ENCODE assay signal across 29 cellular contexts in genomic region chr21:37905291-37905690, GRCh38. TPM values are rescaled to one million over a fixed set of nuclear protein-coding genes. Genes with fewer than 3 reads are reported as not detected.
"Had no signal": no experiment of that assay in that cellular context is flagged by ENCODE, and none has a peak within 500 bp of the region (broad histone marks: within the 10 kb centered on the region; RNA-seq: fewer than 3 reads in every experiment).

No MANE protein-coding gene starts in this region.

- H3K4me1 ChIP-seq: stomach, suprapubic skin, testis, thyroid gland, tibial artery, tibial nerve, transverse colon, upper lobe of left lung, upper lobe of right lung, uterus, vagina had no signal

- H3K27me3 ChIP-seq: testis, thyroid gland, tibial nerve, upper lobe of left lung, uterus, vagina had no signal

- H3K4me3 Mint-ChIP-seq: stimulated activated effector memory CD8-positive, alpha-beta T cell treated with anti-CD3 and anti-CD28 coated beads, Interleukin-12 subunit alpha, Interleukin-12 subunit beta, amount 100 ng/mL, for 72 hours; stimulated activated memory B cell treated with anti-CD40 and anti-IgM and Interleukin-4, amounts not matched to agents 10 μg/mL and 1 μg/mL and 100 μg/mL, for 72 hours; stimulated activated naive B cell treated with anti-CD40 and anti-IgM and Interleukin-4, amounts not matched to agents 10 μg/mL and 1 μg/mL and 100 μg/mL, for 72 hours; stimulated activated naive CD8-positive, alpha-beta T cell treated with anti-CD3 and anti-CD28 coated beads, Interleukin-15, amount 100 ng/mL, for 72 hours; stimulated activated naive CD8-positive, alpha-beta T cell treated with anti-CD3 and anti-CD28 coated beads, Interleukin-15, Interleukin-2, amounts not matched to agents 100 ng/mL and 50 ng/mL, for 24 hours; type B pancreatic cell had no signal

- ATAC-seq: stimulated activated effector memory CD8-positive, alpha-beta T cell treated with anti-CD3 and anti-CD28 coated beads, Interleukin-12 subunit alpha, Interleukin-12 subunit beta, amount 100 ng/mL, for 72 hours; stimulated activated memory B cell treated with anti-CD40 and anti-IgM and Interleukin-4, amounts not matched to agents 10 μg/mL and 1 μg/mL and 100 μg/mL, for 72 hours; stimulated activated naive B cell treated with anti-CD40 and anti-IgM and Interleukin-4, amounts not matched to agents 10 μg/mL and 1 μg/mL and 100 μg/mL, for 72 hours; stimulated activated naive CD8-positive, alpha-beta T cell treated with anti-CD3 and anti-CD28 coated beads, Interleukin-15, amount 100 ng/mL, for 72 hours; stimulated activated naive CD8-positive, alpha-beta T cell treated with anti-CD3 and anti-CD28 coated beads, Interleukin-15, Interleukin-2, amounts not matched to agents 100 U/mL and 50 U/mL, for 24 hours; upper lobe of right lung had no signal

- H3K4me1 Mint-ChIP-seq: stimulated activated effector memory CD8-positive, alpha-beta T cell treated with anti-CD3 and anti-CD28 coated beads, Interleukin-12 subunit alpha, Interleukin-12 subunit beta, amount 100 ng/mL, for 72 hours; stimulated activated memory B cell treated with anti-CD40 and anti-IgM and Interleukin-4, amounts not matched to agents 10 μg/mL and 1 μg/mL and 100 μg/mL, for 72 hours; stimulated activated naive B cell treated with anti-CD40 and anti-IgM and Interleukin-4, amounts not matched to agents 10 μg/mL and 1 μg/mL and 100 μg/mL, for 72 hours; stimulated activated naive CD8-positive, alpha-beta T cell treated with anti-CD3 and anti-CD28 coated beads, Interleukin-15, amount 100 ng/mL, for 72 hours had no signal

- H3K36me3 Mint-ChIP-seq: stimulated activated effector memory CD8-positive, alpha-beta T cell treated with anti-CD3 and anti-CD28 coated beads, Interleukin-12 subunit alpha, Interleukin-12 subunit beta, amount 100 ng/mL, for 72 hours; stimulated activated memory B cell treated with anti-CD40 and anti-IgM and Interleukin-4, amounts not matched to agents 10 μg/mL and 1 μg/mL and 100 μg/mL, for 72 hours; stimulated activated naive B cell treated with anti-CD40 and anti-IgM and Interleukin-4, amounts not matched to agents 10 μg/mL and 1 μg/mL and 100 μg/mL, for 72 hours; type B pancreatic cell had no signal

- FAIRE-seq: urothelium cell line had no signal

- H3K9me3 Mint-ChIP-seq: stimulated activated effector memory CD8-positive, alpha-beta T cell treated with anti-CD3 and anti-CD28 coated beads, Interleukin-12 subunit alpha, Interleukin-12 subunit beta, amount 100 ng/mL, for 72 hours; stimulated activated memory B cell treated with anti-CD40 and anti-IgM and Interleukin-4, amounts not matched to agents 10 μg/mL and 1 μg/mL and 100 μg/mL, for 72 hours; stimulated activated naive B cell treated with anti-CD40 and anti-IgM and Interleukin-4, amounts not matched to agents 10 μg/mL and 1 μg/mL and 100 μg/mL, for 72 hours; stimulated activated naive CD8-positive, alpha-beta T cell treated with anti-CD3 and anti-CD28 coated beads, Interleukin-15, amount 100 ng/mL, for 72 hours; stimulated activated naive CD8-positive, alpha-beta T cell treated with anti-CD3 and anti-CD28 coated beads, Interleukin-15, Interleukin-2, amounts not matched to agents 100 ng/mL and 50 ng/mL, for 24 hours; type B pancreatic cell had no signal

- H3K27me3 Mint-ChIP-seq: stimulated activated memory B cell treated with anti-CD40 and anti-IgM and Interleukin-4, amounts not matched to agents 10 μg/mL and 1 μg/mL and 100 μg/mL, for 72 hours had no signal

- H3K9me3 ChIP-seq: stomach, suprapubic skin, testis, thoracic aorta, thyroid gland, tibial artery, tibial nerve, transverse colon, upper lobe of left lung, upper lobe of right lung, uterus, vagina had no signal

- H3K4me3 ChIP-seq: stomach, suprapubic skin, testis, thoracic aorta, thyroid gland, tibial artery, tibial nerve, transverse colon, upper lobe of left lung, upper lobe of right lung, uterus, vagina had no signal

- DNase-seq: stimulated activated CD4-positive, alpha-beta T cell treated with anti-CD3 and anti-CD28 coated beads, Interleukin-2, amount 100 ng/mL, for 48 hours; stimulated activated CD4-positive, alpha-beta T cell treated with anti-CD3 and anti-CD28 coated beads, Interleukin-4, amount 100 ng/mL, for 1 hour; stimulated activated CD4-positive, alpha-beta T cell treated with anti-CD3 and anti-CD28 coated beads, Interleukin-4, amount 100 ng/mL, for 24 hours; stimulated activated CD4-positive, alpha-beta T cell treated with anti-CD3 and anti-CD28 coated beads, Interleukin-4, amount 100 ng/mL, for 4 hours; stimulated activated CD8-positive, alpha-beta memory T cell treated with anti-CD3 and anti-CD28 coated beads, Interleukin-4, amount 100 ng/mL, for 48 hours; stimulated activated naive B cell treated with anti-CD40 and anti-IgM and Interleukin-4, amounts not matched to agents 10 μg/mL and 1 μg/mL and 100 μg/mL, for 72 hours; stimulated activated naive CD4-positive, alpha-beta T cell; stimulated activated naive CD4-positive, alpha-beta T cell treated with Interleukin-2 at 50 U/mL for 16 hours; stimulated activated naive CD8-positive, alpha-beta T cell treated with anti-CD3 and anti-CD28 coated beads, Interleukin-15, amount 100 ng/mL, for 72 hours; stimulated activated naive CD8-positive, alpha-beta T cell treated with anti-CD3 and anti-CD28 coated beads, Interleukin-15, Interleukin-2, amounts not matched to agents 100 U/mL and 50 U/mL, for 24 hours; stomach; testis; thyroid gland; tibial artery; transverse colon; upper lobe of left lung; upper lobe of right lung; uterus had no signal

- H3K27ac Mint-ChIP-seq: stimulated activated effector memory CD8-positive, alpha-beta T cell treated with anti-CD3 and anti-CD28 coated beads, Interleukin-12 subunit alpha, Interleukin-12 subunit beta, amount 100 ng/mL, for 72 hours; stimulated activated memory B cell treated with anti-CD40 and anti-IgM and Interleukin-4, amounts not matched to agents 10 μg/mL and 1 μg/mL and 100 μg/mL, for 72 hours; stimulated activated naive B cell treated with anti-CD40 and anti-IgM and Interleukin-4, amounts not matched to agents 10 μg/mL and 1 μg/mL and 100 μg/mL, for 72 hours; stimulated activated naive CD8-positive, alpha-beta T cell treated with anti-CD3 and anti-CD28 coated beads, Interleukin-15, amount 100 ng/mL, for 72 hours; stimulated activated naive CD8-positive, alpha-beta T cell treated with anti-CD3 and anti-CD28 coated beads, Interleukin-15, Interleukin-2, amounts not matched to agents 100 ng/mL and 50 ng/mL, for 24 hours; type B pancreatic cell had no signal

- H3K27ac ChIP-seq: stomach, suprapubic skin, testis, thoracic aorta, thyroid gland, tibial artery, tibial nerve, transverse colon, upper lobe of left lung, upper lobe of right lung, uterus, vagina had no signal

- H3K36me3 ChIP-seq: stomach, suprapubic skin, thoracic aorta, thyroid gland, tibial artery, tibial nerve, transverse colon, upper lobe of left lung, upper lobe of right lung, uterus, vagina had no signal

RNA-seq across cellular contexts. Expression of gene KCNJ6, which starts 11.0 kb away (rescaled TPM):
- total RNA-seq: subcutaneous adipose tissue, suprapubic skin, thoracic aorta, thyroid gland, tibial nerve, ureter, vagina had no signal
